ENCODE assay signal across 22 cellular contexts in the genomic region with DNA sequence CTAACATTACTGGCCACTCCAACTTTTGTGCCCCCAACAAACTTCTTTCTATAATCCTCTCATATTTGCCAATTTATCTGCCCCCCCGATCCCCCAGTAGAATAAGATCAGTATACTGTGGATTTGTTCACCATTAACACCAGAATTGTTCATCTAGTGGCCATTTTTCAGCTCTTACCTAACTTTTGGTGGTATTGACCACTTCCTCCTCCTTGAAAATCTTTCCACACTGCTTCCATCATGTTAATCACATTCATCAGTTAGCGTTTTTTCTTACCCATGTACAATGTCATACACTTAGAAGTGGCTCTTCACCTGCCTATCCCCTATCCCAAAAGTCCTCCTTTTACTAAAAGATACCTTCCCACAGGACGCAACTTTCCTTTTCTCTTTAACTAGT. TPM values are rescaled to one million over a fixed set of nuclear protein-coding genes. Genes with fewer than 3 reads are reported as not detected.
"Had no signal": no experiment of that assay in that cellular context is flagged by ENCODE, and none has a peak within 500 bp of the region (broad histone marks: within the 10 kb centered on the region; RNA-seq: fewer than 3 reads in every experiment).

No MANE protein-coding gene starts in this region.

- DNase-seq: foreskin keratinocyte; head of caudate nucleus; kidney; left cardiac atrium; left ventricle myocardium inferior; lower lobe of right lung; natural killer cell; nucleus accumbens; pancreas; right cardiac atrium; small intestine; stimulated activated CD4-positive, alpha-beta T cell treated with anti-CD3 and anti-CD28 coated beads, Interleukin-12 subunit alpha, Interleukin-12 subunit beta, amount 100 ng/mL, for 4 hours; stimulated activated naive CD4-positive, alpha-beta T cell; stomach; substantia nigra; transverse colon had no signal

- H3K27ac ChIP-seq: foreskin keratinocyte, hepatocyte, left ventricle myocardium inferior, lower lobe of right lung, pancreas, stomach, thoracic aorta, transverse colon had no signal

- H3K4me1 ChIP-seq: pancreas had no signal

- H3K4me3 ChIP-seq: hepatocyte, left ventricle myocardium inferior, lower lobe of right lung, pancreas, stomach, thoracic aorta, transverse colon had no signal

- H3K9me3 ChIP-seq: left ventricle myocardium inferior, lower lobe of right lung, pancreas, stomach, thoracic aorta, transverse colon had no signal

- H3K27me3 ChIP-seq: foreskin keratinocyte, hepatocyte, pancreas, stomach, transverse colon had no signal

- H3K36me3 ChIP-seq: pancreas, transverse colon had no signal

RNA-seq across cellular contexts. Expression of a gene that starts 27.8 kb away (rescaled TPM):
- total RNA-seq: hepatocyte, kidney, left cardiac atrium, mesothelial cell of epicardium, mucosa of gallbladder, progenitor cell of endocrine pancreas, right cardiac atrium, transverse colon, ureter had no signal
